8 cellular contexts compared by ENCODE assay signal in genomic region chr20:35277531-35278395, GRCh38. TPM values are rescaled to one million over a fixed set of nuclear protein-coding genes. Genes with fewer than 3 reads are reported as not detected.
DNase-seq lines count a peak whose midpoint lies in the region; ATAC-seq and TF ChIP-seq lines count a peak whose summit lies in the region.

MMP24OS (minus strand) TSS chr20:35278122; CDS start chr20:35277929, 193 bp downstream.

- H3K36me3 Mint-ChIP-seq in naive thymus-derived CD8-positive, alpha-beta T cell: peaks cover 0 to 40% (median 10%) of the 10 kb centered on the region in 3 donors
- peaks cover 45 to 56% of the 10 kb centered on the region in 2 donors for H3K36me3 Mint-ChIP-seq in stimulated activated naive B cell treated with anti-CD40 and anti-IgM and Interleukin-4, amounts not matched to agents 10 μg/mL and 1 μg/mL and 100 μg/mL, for 72 hours

- H3K27ac ChIP-seq in Peyer's patch: peak within 1 kb of the TSS; percentile 98 to 100 (median 99)

- peak within 1 kb of the TSS; percentile 95 to 100 (median 99) for H3K27ac Mint-ChIP-seq in naive thymus-derived CD8-positive, alpha-beta T cell
- H3K27ac Mint-ChIP-seq in stimulated activated naive B cell treated with anti-CD40 and anti-IgM and Interleukin-4, amounts not matched to agents 10 μg/mL and 1 μg/mL and 100 μg/mL, for 72 hours: peak within 1 kb of the TSS; percentile 97

- peak; percentile 94 to 97 for TF ChIP-seq POLR2A in Peyer's patch (IDR thresholded peaks at IDR 0.05)

- H3K9me3 ChIP-seq in Peyer's patch: no peaks in the 10 kb centered on the region

- H3K4me3 Mint-ChIP-seq in naive thymus-derived CD8-positive, alpha-beta T cell: peak within 1 kb of the TSS; percentile 93 to 99 (median 97)
- peak within 1 kb of the TSS; percentile 82 to 91 for H3K4me3 Mint-ChIP-seq in stimulated activated naive B cell treated with anti-CD40 and anti-IgM and Interleukin-4, amounts not matched to agents 10 μg/mL and 1 μg/mL and 100 μg/mL, for 72 hours

- H3K36me3 ChIP-seq in Peyer's patch: peaks cover 0 to 33% (median 0%) of the 10 kb centered on the region in 3 donors

- POLR2A ChIA-PET in naive thymus-derived CD8-positive, alpha-beta T cell (lab: Charles Lee): interaction anchor here (0.5 to 1.6 kb wide), 23 partner anchors 10 to 1295 kb away, joined by 3 to 10 read pairs (median 5); partner anchors contain the start of genes CEP250, EDEM2, FAM83C and RBM39

- H3K4me3 ChIP-seq in Peyer's patch: peak within 1 kb of the TSS; percentile 78 to 99 (median 84)
- H3K4me3 ChIP-seq in fibroblast of mammary gland (ENCODE audit: control insufficient read depth, low read depth, low read length): peak within 1 kb of the TSS; percentile 79

- peak; percentile 79 for ATAC-seq in GM21423 (IDR thresholded peaks at IDR 0.05; ENCODE audit: unreplicated experiment)
- peak; percentile 87 to 88 for ATAC-seq in naive thymus-derived CD8-positive, alpha-beta T cell
- peak; percentile 90 to 91 for ATAC-seq in stimulated activated naive B cell treated with anti-CD40 and anti-IgM and Interleukin-4, amounts not matched to agents 10 μg/mL and 1 μg/mL and 100 μg/mL, for 72 hours (replicated peaks)

- no peaks in the 10 kb centered on the region for H3K9me3 Mint-ChIP-seq in naive thymus-derived CD8-positive, alpha-beta T cell
- no peaks in the 10 kb centered on the region for H3K9me3 Mint-ChIP-seq in stimulated activated naive B cell treated with anti-CD40 and anti-IgM and Interleukin-4, amounts not matched to agents 10 μg/mL and 1 μg/mL and 100 μg/mL, for 72 hours

- peaks cover 15 to 53% (median 32%) of the 10 kb centered on the region in 4 donors for H3K4me1 Mint-ChIP-seq in naive thymus-derived CD8-positive, alpha-beta T cell
- H3K4me1 Mint-ChIP-seq in stimulated activated naive B cell treated with anti-CD40 and anti-IgM and Interleukin-4, amounts not matched to agents 10 μg/mL and 1 μg/mL and 100 μg/mL, for 72 hours: peaks cover 28 to 39% of the 10 kb centered on the region in 2 donors

- no peaks in the 10 kb centered on the region for H3K27me3 Mint-ChIP-seq in naive thymus-derived CD8-positive, alpha-beta T cell
- H3K27me3 Mint-ChIP-seq in stimulated activated naive B cell treated with anti-CD40 and anti-IgM and Interleukin-4, amounts not matched to agents 10 μg/mL and 1 μg/mL and 100 μg/mL, for 72 hours: no peaks in the 10 kb centered on the region

- peak; percentile 78 for DNase-seq in DMS153 (lab: John Stamatoyannopoulos, UW)
- DNase-seq in HuH-7 (ENCODE audit: low spot score): peak; percentile 96
- DNase-seq in Peyer's patch: peak; percentile 89 to 96 (median 94)
- DNase-seq in activated T-helper 1 cell treated with anti-CD3 and anti-CD28 coated beads, Interleukin-2, amount 50 U/mL, for 16 hours (ENCODE audit: low read depth in 1 of 2, low spot score in 1 of 2): peak; percentile 79 to 80
- peak; percentile 81 for DNase-seq in fibroblast of mammary gland (ENCODE audit: low read depth)
- DNase-seq in naive thymus-derived CD8-positive, alpha-beta T cell: peak; percentile 80 to 94 (median 88)
- peak; percentile 88 for DNase-seq in stimulated activated naive B cell treated with anti-CD40 and anti-IgM and Interleukin-4, amounts not matched to agents 10 μg/mL and 1 μg/mL and 100 μg/mL, for 72 hours

- no peaks in the 10 kb centered on the region for H3K27me3 ChIP-seq in Peyer's patch

- peak in 4 of 6 experiments; percentile 6 to 34 (median 27) for TF ChIP-seq CTCF in Peyer's patch (IDR thresholded peaks at IDR 0.05)
- peak; percentile 16 for TF ChIP-seq CTCF in fibroblast of mammary gland (conservative IDR thresholded peaks at IDR 0.05; ENCODE audit: control insufficient read depth, insufficient read depth, low read depth, low read length)

- H3K4me1 ChIP-seq in Peyer's patch: peaks cover 0 to 22% (median 11%) of the 10 kb centered on the region in 4 donors

RNA-seq across cellular contexts. Expression of gene MMP24OS, which starts in this region (rescaled TPM):
- 10 to 100 TPM; 23.1 to 86.1 (median 58.6) TPM for total RNA-seq in Peyer's patch
- 10 to 100 TPM; 83.4 to 85.9 TPM for total RNA-seq in naive thymus-derived CD8-positive, alpha-beta T cell
- polyA plus RNA-seq in naive thymus-derived CD8-positive, alpha-beta T cell: 10 to 100 TPM in 1 of 3 donors, 1 to 10 TPM in 2; 7.6 to 12.3 (median 9.0) TPM

Comparison
In these comparisons a context has a peak if more than half of its experiments do, and no peak if none do; other contexts are left out.
1. Peak in every context shown above with its lines: DNase-seq, ATAC-seq, H3K4me3 ChIP-seq and H3K27ac ChIP-seq.